24 cellular contexts compared by ENCODE assay signal in the genomic region with DNA sequence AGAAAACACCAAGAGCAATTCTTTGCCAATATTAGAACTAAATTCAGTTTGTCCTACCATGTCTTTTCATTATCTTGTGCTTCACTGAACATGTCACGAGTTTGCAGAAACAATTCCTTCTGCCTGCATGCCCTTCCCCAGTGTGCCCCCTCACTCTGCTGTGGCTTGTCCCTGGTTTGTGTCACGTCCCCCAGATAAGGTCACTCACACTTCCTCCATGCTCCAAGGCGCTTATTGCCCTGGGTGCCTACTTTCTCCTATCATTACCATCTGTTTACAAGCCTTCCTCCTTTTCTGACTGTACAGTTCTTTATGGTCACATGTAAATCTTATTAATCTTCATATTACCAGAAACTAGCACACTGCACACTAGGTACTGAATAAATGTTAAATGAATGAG.
"Had no signal": no experiment of that assay in that cellular context is flagged by ENCODE, and none has a peak within 500 bp of the region (broad histone marks: within the 10 kb centered on the region; RNA-seq: fewer than 3 reads in every experiment).

No MANE protein-coding gene starts in this region.

- H3K4me2 ChIP-seq: smooth muscle cell had no signal

- H3K9me3 ChIP-seq: heart left ventricle, left ventricle myocardium inferior, mucosa of descending colon, suprapubic skin, thyroid gland had no signal

- H3K4me3 ChIP-seq: dorsolateral prefrontal cortex, heart left ventricle, left ventricle myocardium inferior, lung, mucosa of descending colon, smooth muscle cell, suprapubic skin, thyroid gland had no signal

- H3K27ac ChIP-seq: dorsolateral prefrontal cortex, heart left ventricle, left ventricle myocardium inferior, suprapubic skin, thyroid gland had no signal

- ATAC-seq: heart left ventricle; mucosa of descending colon; naive thymus-derived CD8-positive, alpha-beta T cell; right cardiac atrium; stimulated activated effector memory CD8-positive, alpha-beta T cell treated with anti-CD3 and anti-CD28 coated beads, Interleukin-12 subunit alpha, Interleukin-12 subunit beta, amount 100 ng/mL, for 72 hours; stimulated activated naive CD8-positive, alpha-beta T cell treated with anti-CD3 and anti-CD28 coated beads, Interleukin-15, Interleukin-2, amounts not matched to agents 100 U/mL and 50 U/mL, for 24 hours had no signal

- H3K4me1 Mint-ChIP-seq: stimulated activated effector memory CD8-positive, alpha-beta T cell treated with anti-CD3 and anti-CD28 coated beads, Interleukin-12 subunit alpha, Interleukin-12 subunit beta, amount 100 ng/mL, for 72 hours had no signal

- DNase-seq: cortex of kidney; dorsolateral prefrontal cortex; effector CD8-positive, alpha-beta T cell; foreskin melanocyte; heart left ventricle; hippocampal formation; left ventricle myocardium inferior; mesendoderm; mucosa of descending colon; naive thymus-derived CD8-positive, alpha-beta T cell; posterior cingulate gyrus; right cardiac atrium; stimulated activated CD4-positive, alpha-beta T cell treated with anti-CD3 and anti-CD28 coated beads, Interleukin-4, amount 100 ng/mL, for 1 hour; stimulated activated CD8-positive, alpha-beta memory T cell treated with anti-CD3 and anti-CD28 coated beads, Interleukin-4, amount 100 ng/mL, for 48 hours; stimulated activated naive CD8-positive, alpha-beta T cell treated with anti-CD3 and anti-CD28 coated beads, Interleukin-15, Interleukin-2, amounts not matched to agents 100 U/mL and 50 U/mL, for 24 hours; thyroid gland had no signal

- H3K27me3 ChIP-seq: dorsolateral prefrontal cortex, suprapubic skin, thyroid gland had no signal

- H3K27me3 Mint-ChIP-seq: naive thymus-derived CD8-positive, alpha-beta T cell; type B pancreatic cell had no signal

- H3K36me3 Mint-ChIP-seq: naive thymus-derived CD8-positive, alpha-beta T cell; stimulated activated effector memory CD8-positive, alpha-beta T cell treated with anti-CD3 and anti-CD28 coated beads, Interleukin-12 subunit alpha, Interleukin-12 subunit beta, amount 100 ng/mL, for 72 hours; type B pancreatic cell had no signal

- H3K4me3 Mint-ChIP-seq: naive thymus-derived CD8-positive, alpha-beta T cell; neural crest cell; stimulated activated effector memory CD8-positive, alpha-beta T cell treated with anti-CD3 and anti-CD28 coated beads, Interleukin-12 subunit alpha, Interleukin-12 subunit beta, amount 100 ng/mL, for 72 hours; type B pancreatic cell had no signal

- FAIRE-seq: keratinocyte, urothelium cell line had no signal

- H3K27ac Mint-ChIP-seq: naive thymus-derived CD8-positive, alpha-beta T cell; stimulated activated effector memory CD8-positive, alpha-beta T cell treated with anti-CD3 and anti-CD28 coated beads, Interleukin-12 subunit alpha, Interleukin-12 subunit beta, amount 100 ng/mL, for 72 hours; type B pancreatic cell had no signal

- H3K4me1 ChIP-seq: left ventricle myocardium inferior, suprapubic skin had no signal

- H3K36me3 ChIP-seq: heart left ventricle, left ventricle myocardium inferior, suprapubic skin, thyroid gland had no signal

- H3K9me3 Mint-ChIP-seq: type B pancreatic cell had no signal
